In the genomic region with DNA sequence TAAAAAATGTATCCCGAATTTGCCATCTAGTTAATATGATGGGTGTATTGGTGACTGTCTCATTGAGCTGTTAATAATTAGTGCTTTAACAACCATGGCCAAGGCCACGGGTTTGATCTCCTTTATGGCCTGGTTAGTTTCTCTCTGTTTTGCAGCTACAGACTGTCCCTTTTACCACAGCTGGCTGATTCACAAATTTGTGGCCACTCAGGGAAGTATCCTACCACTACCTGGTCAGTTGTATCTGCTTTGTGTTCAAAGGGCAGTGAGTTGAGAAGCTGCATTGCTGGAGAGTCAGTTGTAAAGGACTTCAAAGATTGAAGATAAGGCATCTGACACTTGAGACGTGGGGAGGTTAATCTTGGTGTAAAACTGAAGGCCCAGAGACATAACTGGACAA, we compare ENCODE assay signal across 27 cellular contexts.
"Had no signal": no experiment of that assay in that cellular context is flagged by ENCODE, and none has a peak within 500 bp of the region (broad histone marks: within the 10 kb centered on the region; RNA-seq: fewer than 3 reads in every experiment).

No MANE protein-coding gene starts in this region.

- H3K9me3 Mint-ChIP-seq: activated B cell treated with CpG ODN at 0.5 μM for 24 hours; activated CD4-positive, alpha-beta memory T cell treated with anti-CD3 and anti-CD28 coated beads for 36 hours; activated CD4-positive, alpha-beta T cell treated with anti-CD3 and anti-CD28 coated beads, Interleukin-2, amount 10 ng/mL, durations not matched to agents 24 days and 14 days; activated naive CD4-positive, alpha-beta T cell treated with anti-CD3 and anti-CD28 coated beads for 36 hours; activated T-helper 17 cell treated with anti-CD3 and anti-CD28 coated beads, Interleukin-2, amount 50 U/mL, for 72 hours; brain had no signal

- H3K27ac Mint-ChIP-seq: activated B cell treated with CpG ODN at 0.5 μM for 24 hours; activated CD4-positive, alpha-beta memory T cell treated with anti-CD3 and anti-CD28 coated beads for 36 hours; activated CD4-positive, alpha-beta T cell treated with anti-CD3 and anti-CD28 coated beads, Interleukin-2, amount 10 ng/mL, durations not matched to agents 24 days and 14 days; activated naive CD4-positive, alpha-beta T cell treated with anti-CD3 and anti-CD28 coated beads for 36 hours; activated naive CD8-positive, alpha-beta T cell; activated T-helper 17 cell treated with anti-CD3 and anti-CD28 coated beads, Interleukin-2, amount 50 U/mL, for 72 hours; brain had no signal

- H3K27ac ChIP-seq: KMS-11, PC-9 had no signal

- FAIRE-seq: astrocyte, TTC549 had no signal

- H3K4me3 ChIP-seq: MG63, PC-9 had no signal

- H3K27me3 ChIP-seq: MG63 had no signal

- H3K9me3 ChIP-seq: MG63 had no signal

- H3K36me3 Mint-ChIP-seq: activated CD4-positive, alpha-beta memory T cell treated with anti-CD3 and anti-CD28 coated beads for 36 hours; activated naive CD8-positive, alpha-beta T cell; brain had no signal

- H3K36me3 ChIP-seq: MG63 had no signal

- H3K27me3 Mint-ChIP-seq: activated B cell treated with CpG ODN at 0.5 μM for 24 hours; activated CD4-positive, alpha-beta memory T cell treated with anti-CD3 and anti-CD28 coated beads for 36 hours; activated CD4-positive, alpha-beta T cell treated with anti-CD3 and anti-CD28 coated beads, Interleukin-2, amount 10 ng/mL, durations not matched to agents 24 days and 14 days; activated naive CD8-positive, alpha-beta T cell; activated T-helper 17 cell treated with anti-CD3 and anti-CD28 coated beads, Interleukin-2, amount 50 U/mL, for 72 hours; brain had no signal

- ATAC-seq: activated T-helper 17 cell treated with anti-CD3 and anti-CD28 coated beads, Interleukin-2, amount 50 U/mL, for 72 hours had no signal

- DNase-seq: activated B cell treated with CpG ODN at 0.5 μM for 24 hours; activated CD4-positive, alpha-beta memory T cell treated with anti-CD3 and anti-CD28 coated beads for 36 hours; activated CD4-positive, alpha-beta T cell treated with anti-CD3 and anti-CD28 coated beads for 1 hour; activated CD4-positive, alpha-beta T cell treated with anti-CD3 and anti-CD28 coated beads, Interleukin-2, amount 10 ng/mL, durations not matched to agents 24 days and 14 days; activated gamma-delta T cell; activated naive CD4-positive, alpha-beta T cell treated with anti-CD3 and anti-CD28 coated beads for 36 hours; activated T-cell treated with anti-CD3 and anti-CD28 coated beads for 4 hours; activated T-cell treated with anti-CD3 and anti-CD28 coated beads, Interleukin-2, amount 50 U/mL, for 48 hours; amygdala; MG63; MV-4-11; NCI-H1092 treated with DMSO at 0.1 percent for 48 hours; NCI-H1417 treated with DMSO at 0.1 percent for 48 hours; NCI-H1694; NCI-H2029; NCI-H510A treated with DMSO at 0.1 percent for 48 hours; NK-92 treated with Interleukin-12 subunit alpha and Interleukin-12 subunit beta, amount 100 ng/mL, for 24 hours; PC-9; SIG-M5; T-helper 2 cell; T1000 had no signal

- H3K4me1 Mint-ChIP-seq: activated B cell treated with CpG ODN at 0.5 μM for 24 hours; activated CD4-positive, alpha-beta T cell treated with anti-CD3 and anti-CD28 coated beads, Interleukin-2, amount 10 ng/mL, durations not matched to agents 24 days and 14 days; activated T-helper 17 cell treated with anti-CD3 and anti-CD28 coated beads, Interleukin-2, amount 50 U/mL, for 72 hours; brain had no signal

- H3K4me3 Mint-ChIP-seq: activated B cell treated with CpG ODN at 0.5 μM for 24 hours; activated CD4-positive, alpha-beta memory T cell treated with anti-CD3 and anti-CD28 coated beads for 36 hours; activated CD4-positive, alpha-beta T cell treated with anti-CD3 and anti-CD28 coated beads, Interleukin-2, amount 10 ng/mL, durations not matched to agents 24 days and 14 days; activated naive CD4-positive, alpha-beta T cell treated with anti-CD3 and anti-CD28 coated beads for 36 hours; activated naive CD8-positive, alpha-beta T cell; activated T-helper 17 cell treated with anti-CD3 and anti-CD28 coated beads, Interleukin-2, amount 50 U/mL, for 72 hours; brain had no signal
